In genomic region chr21:37383066-37383465, GRCh38 we compare ENCODE assay signal across 1 cellular context.
TF ChIP-seq lines count a peak whose summit lies in the region.

No MANE protein-coding gene starts in this region.

TF ChIP-seq in H1, 55 proteins besides CTCF, POLR2A, EP300 and RAD21:
- TF ChIP-seq FOSL1 (IDR thresholded peaks at IDR 0.05; ENCODE audit: insufficient read depth, low read depth, low read length): no peak
- TF ChIP-seq TAF7 (optimal IDR thresholded peaks at IDR 0.05; ENCODE audit: borderline replicate concordance, low read depth, low read length): no peak
- TF ChIP-seq BACH1 (IDR thresholded peaks at IDR 0.05; ENCODE audit: low read length): no peak
- TF ChIP-seq POLR2AphosphoS5 (IDR thresholded peaks at IDR 0.05; ENCODE audit: low read depth, low read length): no peak
- TF ChIP-seq ZNF274 (IDR thresholded peaks at IDR 0.05; ENCODE audit: borderline replicate concordance, extremely low read depth, low read length): no peak
- TF ChIP-seq SUZ12 (IDR thresholded peaks at IDR 0.05; ENCODE audit: low read length): no peak
- no peak for TF ChIP-seq SAP30 (IDR thresholded peaks at IDR 0.05; ENCODE audit: insufficient read depth, insufficient replicate concordance, low read length)
- TF ChIP-seq EZH2 (IDR thresholded peaks at IDR 0.05; ENCODE audit: low read depth, low read length, severe bottlenecking): no peak
- TF ChIP-seq SP4 (IDR thresholded peaks at IDR 0.05; ENCODE audit: low read length): no peak
- TF ChIP-seq ATF2 (IDR thresholded peaks at IDR 0.05; ENCODE audit: low read length): no peak
- TF ChIP-seq NRF1 (IDR thresholded peaks at IDR 0.05; ENCODE audit: low read depth, low read length): no peak
- no peak for TF ChIP-seq NANOG (IDR thresholded peaks at IDR 0.05; ENCODE audit: insufficient read depth, low read depth, low read length, poor library complexity, severe bottlenecking)
TF ChIP-seq in H1: peak in this region for 0.
